ENCODE assay signal across 1 cellular context in the genomic region with DNA sequence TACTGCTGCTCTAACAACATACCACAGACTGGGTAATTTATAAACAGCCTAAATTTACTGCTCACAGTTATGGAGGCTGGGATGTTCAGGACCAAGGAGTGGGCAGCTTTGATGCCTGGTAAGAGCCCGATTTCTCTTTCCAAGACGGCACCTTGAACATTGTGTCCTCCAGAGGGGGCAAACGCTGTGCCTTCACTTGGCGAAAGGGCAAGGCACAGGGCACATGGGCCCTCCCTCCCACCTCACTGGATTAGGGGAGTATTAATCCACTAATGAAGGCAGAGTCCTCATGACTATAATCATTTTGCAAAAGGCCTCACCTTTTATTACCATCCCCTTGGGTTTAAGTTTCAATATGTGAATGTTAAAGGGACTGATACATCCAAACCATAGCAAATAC.
TF ChIP-seq lines count a peak whose summit lies in the region.

No MANE protein-coding gene starts in this region.

TF ChIP-seq in WTC11, 78 proteins besides CTCF, POLR2A, EP300 and RAD21 (continued from another document):
- TF ChIP-seq ZNF532 (CRISPR knock-in tag; IDR thresholded peaks at IDR 0.05; ENCODE audit: borderline replicate concordance) (no peak), GRHL2 (CRISPR knock-in tag; IDR thresholded peaks at IDR 0.05; ENCODE audit: insufficient replicate concordance, severe bottlenecking) (no peak), CREB1 (CRISPR knock-in tag; IDR thresholded peaks at IDR 0.05) (no peak), RELA (CRISPR knock-in tag; IDR thresholded peaks at IDR 0.05; ENCODE audit: borderline replicate concordance) (no peak), NFATC4 (CRISPR knock-in tag; IDR thresholded peaks at IDR 0.05) (no peak), ZBTB21 (CRISPR knock-in tag; IDR thresholded peaks at IDR 0.05; ENCODE audit: borderline replicate concordance) (no peak)
- TF ChIP-seq, protein P1, sequence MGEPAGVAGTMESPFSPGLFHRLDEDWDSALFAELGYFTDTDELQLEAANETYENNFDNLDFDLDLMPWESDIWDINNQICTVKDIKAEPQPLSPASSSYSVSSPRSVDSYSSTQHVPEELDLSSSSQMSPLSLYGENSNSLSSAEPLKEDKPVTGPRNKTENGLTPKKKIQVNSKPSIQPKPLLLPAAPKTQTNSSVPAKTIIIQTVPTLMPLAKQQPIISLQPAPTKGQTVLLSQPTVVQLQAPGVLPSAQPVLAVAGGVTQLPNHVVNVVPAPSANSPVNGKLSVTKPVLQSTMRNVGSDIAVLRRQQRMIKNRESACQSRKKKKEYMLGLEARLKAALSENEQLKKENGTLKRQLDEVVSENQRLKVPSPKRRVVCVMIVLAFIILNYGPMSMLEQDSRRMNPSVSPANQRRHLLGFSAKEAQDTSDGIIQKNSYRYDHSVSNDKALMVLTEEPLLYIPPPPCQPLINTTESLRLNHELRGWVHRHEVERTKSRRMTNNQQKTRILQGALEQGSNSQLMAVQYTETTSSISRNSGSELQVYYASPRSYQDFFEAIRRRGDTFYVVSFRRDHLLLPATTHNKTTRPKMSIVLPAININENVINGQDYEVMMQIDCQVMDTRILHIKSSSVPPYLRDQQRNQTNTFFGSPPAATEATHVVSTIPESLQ (CRISPR knock-in tag; IDR thresholded peaks at IDR 0.05) = no peak
- TF ChIP-seq, protein P2, sequence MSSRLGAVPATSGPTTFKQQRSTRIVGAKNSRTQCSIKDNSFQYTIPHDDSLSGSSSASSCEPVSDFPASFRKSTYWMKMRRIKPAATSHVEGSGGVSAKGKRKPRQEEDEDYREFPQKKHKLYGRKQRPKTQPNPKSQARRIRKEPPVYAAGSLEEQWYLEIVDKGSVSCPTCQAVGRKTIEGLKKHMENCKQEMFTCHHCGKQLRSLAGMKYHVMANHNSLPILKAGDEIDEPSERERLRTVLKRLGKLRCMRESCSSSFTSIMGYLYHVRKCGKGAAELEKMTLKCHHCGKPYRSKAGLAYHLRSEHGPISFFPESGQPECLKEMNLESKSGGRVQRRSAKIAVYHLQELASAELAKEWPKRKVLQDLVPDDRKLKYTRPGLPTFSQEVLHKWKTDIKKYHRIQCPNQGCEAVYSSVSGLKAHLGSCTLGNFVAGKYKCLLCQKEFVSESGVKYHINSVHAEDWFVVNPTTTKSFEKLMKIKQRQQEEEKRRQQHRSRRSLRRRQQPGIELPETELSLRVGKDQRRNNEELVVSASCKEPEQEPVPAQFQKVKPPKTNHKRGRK (CRISPR knock-in tag; IDR thresholded peaks at IDR 0.05; ENCODE audit: borderline replicate concordance) = no peak
